In genomic region chr17:65987988-65988387, GRCh38 we compare ENCODE assay signal across 8 cellular contexts.
DNase-seq lines count a peak whose midpoint lies in the region; ATAC-seq and TF ChIP-seq lines count a peak whose summit lies in the region.

No MANE protein-coding gene starts in this region.

- CTCF ChIA-PET in RWPE1 (lab: Yijun Ruan, JAX): interaction anchor here (1.1 kb wide), 1 partner anchor 694 kb away, joined by 5 read pairs; no protein-coding TSS in a partner anchor

- intact Hi-C loops in ovary (cut with DNase I): no loop called here

- H3K4me1 ChIP-seq in HAP-1 (no peaks in the 10 kb centered on the region), ovary (ENCODE audit: insufficient read depth) (no peaks in the 10 kb centered on the region)

- H3K27ac ChIP-seq in RWPE1 (no peak overlapping the region), ovary (no peak overlapping the region)

- POLR2A ChIA-PET in RWPE1 (lab: Yijun Ruan, JAX; ENCODE audit: low non-redundant PET): no interaction called here

- no peak overlapping the region for H3K4me3 ChIP-seq in AG10803 (ENCODE audit: low read length)
- H3K4me3 ChIP-seq in HAP-1: no peak overlapping the region
- no peak overlapping the region for H3K4me3 ChIP-seq in ovary

- peaks cover 5% of the 10 kb centered on the region; the same call in 1 of the 2 replicates for H3K9me3 ChIP-seq in HAP-1
- no peaks in the 10 kb centered on the region for H3K9me3 ChIP-seq in ovary

- DNase-seq in AG10803 (ENCODE audit: low read depth) (peak; percentile 26), HAP-1 (ENCODE audit: low spot score in 2 of 2) (peak; percentile 21 to 37), RWPE1 (ENCODE audit: low spot score) (peak; percentile 4), glomerular visceral epithelial cell (ENCODE audit: extremely low spot score) (peak; percentile 21), ovary (no peak)
- DNase-seq in central memory CD4-positive, alpha-beta T cell: no peak

- H3K36me3 ChIP-seq in HAP-1 (replicated peaks): no peaks in the 10 kb centered on the region
- H3K36me3 ChIP-seq in ovary: no peaks in the 10 kb centered on the region

- no peak for ATAC-seq in GM19455 (IDR thresholded peaks at IDR 0.05; ENCODE audit: unreplicated experiment)
- ATAC-seq in HG02885 (IDR thresholded peaks at IDR 0.05; ENCODE audit: poor library complexity, unreplicated experiment): no peak

- H3K27me3 ChIP-seq in HAP-1 (ENCODE audit: low read depth): no peaks in the 10 kb centered on the region
- no peaks in the 10 kb centered on the region for H3K27me3 ChIP-seq in ovary

- TF ChIP-seq EP300 in ovary (IDR thresholded peaks at IDR 0.05): no peak

- no peak for TF ChIP-seq POLR2A in ovary (IDR thresholded peaks at IDR 0.05)

- TF ChIP-seq CTCF in AG10803 (conservative IDR thresholded peaks at IDR 0.05; ENCODE audit: low read length) (peak; percentile 61), RWPE1 (conservative IDR thresholded peaks at IDR 0.05; ENCODE audit: low read depth) (peak; percentile 49), ovary (IDR thresholded peaks at IDR 0.05) (no peak)

- in situ Hi-C loops in HAP-1 (cut with MboI; ENCODE audit: low sequenced_read_pairs): loop anchor here (25.0 kb wide), 1 partner anchor 701 kb away; no protein-coding TSS in a partner anchor

- WGBS in ovary, 3 donors: 80 to 81% (median 81%) methylated on average over 2 of the region's 2 CpGs

Comparison
In these comparisons a context has a peak if more than half of its experiments do, and no peak if none do; other contexts are left out.
1. DNase-seq: peak in AG10803 (single experiment), HAP-1 (2 of 2), RWPE1 (single experiment) and glomerular visceral epithelial cell (single experiment); none in central memory CD4-positive, alpha-beta T cell (single experiment) and ovary (0 of 5).
2. CTCF ChIP-seq: peak in AG10803 (single experiment) and RWPE1 (single experiment); none in ovary (0 of 3).